In genomic region chr17:64992325-64992802, GRCh38 we compare ENCODE assay signal across 13 cellular contexts.
DNase-seq lines count a peak whose midpoint lies in the region; ATAC-seq and TF ChIP-seq lines count a peak whose summit lies in the region.
"Had no signal": no experiment of that assay in that cellular context is flagged by ENCODE, and none has a peak within 500 bp of the region (broad histone marks: within the 10 kb centered on the region; RNA-seq: fewer than 3 reads in every experiment).

No MANE protein-coding gene starts in this region.

- DNase-seq in activated CD4-positive, alpha-beta T cell treated with anti-CD3 and anti-CD28 coated beads for 48 hours = peak; percentile 37
- DNase-seq in activated CD4-positive, alpha-beta T cell treated with anti-CD3 and anti-CD28 coated beads, Interleukin-2, amount 50 U/mL, for 4 hours = no peak
- DNase-seq in NOMO-1 treated with DMSO at 0.1 percent for 48 hours (lab: John Stamatoyannopoulos, UW; ENCODE audit: unreplicated experiment) (peak; percentile 15), epithelial cell of esophagus (ENCODE audit: low read depth) (peak; percentile 93), DMS79 treated with DMSO at 0.1 percent for 48 hours (lab: John Stamatoyannopoulos, UW) (no peak), DMS153 (lab: John Stamatoyannopoulos, UW) (no peak), NCI-H526 treated with DMSO at 0.1 percent for 48 hours (lab: John Stamatoyannopoulos, UW) (no peak)
- DNase-seq in stimulated activated naive B cell treated with anti-CD40 and anti-IgM and Interleukin-4, amounts not matched to agents 10 μg/mL and 1 μg/mL and 100 μg/mL, for 72 hours = peak; percentile 47
- DNase-seq: endodermal cell; NCI-H82; nucleus accumbens; stimulated activated CD4-positive, alpha-beta T cell treated with anti-CD3 and anti-CD28 coated beads, Interleukin-4, amount 100 ng/mL, for 1 hour; tibial artery had no signal

- peak overlapping the region; percentile 95 for H3K27ac Mint-ChIP-seq in stimulated activated naive B cell treated with anti-CD40 and anti-IgM and Interleukin-4, amounts not matched to agents 10 μg/mL and 1 μg/mL and 100 μg/mL, for 72 hours
- H3K27ac Mint-ChIP-seq: endodermal cell had no signal

- no peaks in the 10 kb centered on the region for H3K27me3 Mint-ChIP-seq in stimulated activated naive B cell treated with anti-CD40 and anti-IgM and Interleukin-4, amounts not matched to agents 10 μg/mL and 1 μg/mL and 100 μg/mL, for 72 hours

- peak overlapping the region; percentile 44 to 50 for H3K4me3 Mint-ChIP-seq in stimulated activated naive B cell treated with anti-CD40 and anti-IgM and Interleukin-4, amounts not matched to agents 10 μg/mL and 1 μg/mL and 100 μg/mL, for 72 hours
- H3K4me3 Mint-ChIP-seq: endodermal cell had no signal

- peaks cover 26 to 76% of the 10 kb centered on the region in 2 donors for H3K4me1 Mint-ChIP-seq in stimulated activated naive B cell treated with anti-CD40 and anti-IgM and Interleukin-4, amounts not matched to agents 10 μg/mL and 1 μg/mL and 100 μg/mL, for 72 hours
- H3K4me1 Mint-ChIP-seq: endodermal cell had no signal

- peaks cover 14 to 15% of the 10 kb centered on the region in 2 donors for H3K36me3 Mint-ChIP-seq in stimulated activated naive B cell treated with anti-CD40 and anti-IgM and Interleukin-4, amounts not matched to agents 10 μg/mL and 1 μg/mL and 100 μg/mL, for 72 hours

- ATAC-seq in stimulated activated naive B cell treated with anti-CD40 and anti-IgM and Interleukin-4, amounts not matched to agents 10 μg/mL and 1 μg/mL and 100 μg/mL, for 72 hours (replicated peaks) = peak; percentile 69 to 72

- peaks cover 0 to 2% of the 10 kb centered on the region in 2 donors for H3K9me3 Mint-ChIP-seq in stimulated activated naive B cell treated with anti-CD40 and anti-IgM and Interleukin-4, amounts not matched to agents 10 μg/mL and 1 μg/mL and 100 μg/mL, for 72 hours
- H3K9me3 Mint-ChIP-seq: endodermal cell had no signal

- no peak for TF ChIP-seq CTCF in epithelial cell of esophagus (IDR thresholded peaks at IDR 0.05; ENCODE audit: insufficient read depth, low read depth, low read length, missing control alignments)

- no peak overlapping the region for H3K4me3 ChIP-seq in epithelial cell of esophagus (ENCODE audit: low read length)
- H3K4me3 ChIP-seq: tibial artery had no signal

Comparison
In these comparisons a context has a peak if more than half of its experiments do, and no peak if none do; other contexts are left out.
1. DNase-seq: peak in activated CD4-positive, alpha-beta T cell treated with anti-CD3 and anti-CD28 coated beads for 48 hours (single experiment), NOMO-1 treated with DMSO at 0.1 percent for 48 hours (single experiment), epithelial cell of esophagus (single experiment) and stimulated activated naive B cell treated with anti-CD40 and anti-IgM and Interleukin-4, amounts not matched to agents 10 μg/mL and 1 μg/mL and 100 μg/mL, for 72 hours (single experiment); none in activated CD4-positive, alpha-beta T cell treated with anti-CD3 and anti-CD28 coated beads, Interleukin-2, amount 50 U/mL, for 4 hours (0 of 2), DMS79 treated with DMSO at 0.1 percent for 48 hours (single experiment), DMS153 (single experiment) and NCI-H526 treated with DMSO at 0.1 percent for 48 hours (single experiment).